In the genomic region with DNA sequence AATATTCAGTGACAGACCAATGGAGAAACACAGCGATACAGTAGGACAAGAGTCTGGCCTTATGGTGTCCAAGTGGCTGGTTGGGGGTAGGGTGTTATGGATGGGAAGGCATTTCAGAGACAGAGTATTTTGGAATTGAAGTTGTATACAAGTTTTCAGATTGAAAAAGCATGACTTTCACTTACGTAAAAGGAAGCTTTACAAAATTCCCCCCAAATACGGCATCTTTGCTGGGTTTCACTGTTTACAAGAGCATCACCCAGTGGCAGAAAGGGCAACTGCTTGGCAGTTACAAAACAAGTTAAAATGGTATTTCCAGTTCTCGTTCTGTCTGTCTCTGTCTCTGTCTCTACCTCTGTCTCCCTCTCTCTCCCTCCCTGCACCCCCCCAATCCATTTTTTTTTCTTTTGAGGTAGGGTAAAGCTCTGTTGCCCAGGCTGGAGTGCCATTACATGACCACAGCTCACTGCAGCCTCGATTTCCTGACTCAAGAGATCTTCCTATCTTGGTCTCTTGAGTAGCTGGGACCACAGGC, we compare ENCODE assay signal across 8 cellular contexts.
DNase-seq lines count a peak whose midpoint lies in the region; ATAC-seq and TF ChIP-seq lines count a peak whose summit lies in the region.

No MANE protein-coding gene starts in this region.

- H3K9me3 ChIP-seq in A673 (ENCODE audit: low read depth, low read length, poor library complexity, severe bottlenecking) (no peaks in the 10 kb centered on the region), HEK293 (ENCODE audit: control insufficient read depth, insufficient read depth, low read depth, low read length) (no peaks in the 10 kb centered on the region), adrenal gland (replicated peaks in 1 of 3) (no peaks in the 10 kb centered on the region), lower lobe of right lung (no peaks in the 10 kb centered on the region)

- ATAC-seq in lower lobe of right lung, result peak in 1 of 2 donors; percentile 37
- no peak for ATAC-seq in HG02623 (IDR thresholded peaks at IDR 0.05; ENCODE audit: unreplicated experiment)

- TF ChIP-seq POLR2A in adrenal gland (IDR thresholded peaks at IDR 0.05), result no peak

- H3K27me3 ChIP-seq in A673 (replicated peaks; ENCODE audit: insufficient read depth, low read depth, low read length, poor library complexity), result no peaks in the 10 kb centered on the region
- no peaks in the 10 kb centered on the region for H3K27me3 ChIP-seq in adrenal gland
- no peaks in the 10 kb centered on the region for H3K27me3 ChIP-seq in lower lobe of right lung (ENCODE audit: low read depth)

- intact Hi-C loops in A673 (cut with micrococcal nuclease; ENCODE audit: unreplicated experiment), result no loop called here
- intact Hi-C loops in adrenal gland (cut with DNase I), result no loop called here
- intact Hi-C loops in lower lobe of right lung (cut with DNase I), result no loop called here

- TF ChIP-seq CTCF in A673 (conservative IDR thresholded peaks at IDR 0.05; ENCODE audit: low read depth, low read length) (peak; percentile 76), GM12872 (IDR thresholded peaks at IDR 0.05; ENCODE audit: insufficient read depth, low read depth, low read length) (peak; percentile 97), HEK293 (tag by site-specific recombination; IDR thresholded peaks at IDR 0.05) (peak; percentile 16; the same call in 1 of the 2 replicates), adrenal gland (IDR thresholded peaks at IDR 0.05) (peak; percentile 68 to 80 (median 73)), lower lobe of right lung (IDR thresholded peaks at IDR 0.05) (peak; percentile 55)

- no TSS peak for BruUV-seq in A673 (replicated peaks; lab: Mats Ljungman, UMichigan)

- CTCF ChIA-PET in A673 (lab: Charles Lee) (interaction anchor here (0.7 to 0.9 kb wide), 2 partner anchors 11 to 351 kb away, joined by 3 to 5 read pairs; no protein-coding TSS in a partner anchor), HEK293 (lab: Yijun Ruan, JAX) (interaction anchor here (0.6 to 4.3 kb wide), 11 partner anchors 11 to 655 kb away, joined by 3 to 25 read pairs (median 3); no protein-coding TSS in a partner anchor)

- no peak overlapping the region for H3K27ac ChIP-seq in A673 (ENCODE audit: low read depth, low read length, poor library complexity, severe bottlenecking)
- H3K27ac ChIP-seq in HEK293 (ENCODE audit: extremely low read depth, low read depth, low read length), result no peak overlapping the region
- H3K27ac ChIP-seq in adrenal gland, result no peak overlapping the region
- H3K27ac ChIP-seq in lower lobe of right lung, result no peak overlapping the region

- DNase-seq in A673 (ENCODE audit: low spot score) (peak; percentile 42), MV-4-11 (lab: John Stamatoyannopoulos, UW) (peak; percentile 78), adrenal gland (peak in 6 of 7 donors; percentile 35 to 62 (median 50)), lower lobe of right lung (no peak)
- no peak for DNase-seq in central memory CD4-positive, alpha-beta T cell

- no peaks in the 10 kb centered on the region for H3K36me3 ChIP-seq in A673 (ENCODE audit: insufficient read depth, low read length, poor library complexity, severe bottlenecking)
- peaks cover 0 to 47% of the 10 kb centered on the region in 2 experiments; a peak in 2 of 3 replicates for H3K36me3 ChIP-seq in HEK293 (ENCODE audit: control insufficient read depth in 2 of 2, insufficient read depth in 1 of 2, low read length in 2 of 2)
- no peaks in the 10 kb centered on the region for H3K36me3 ChIP-seq in adrenal gland (replicated peaks in 1 of 2)
- peaks cover 4% of the 10 kb centered on the region for H3K36me3 ChIP-seq in lower lobe of right lung

- H3K4me3 ChIP-seq in A673 (ENCODE audit: low read depth, low read length, poor library complexity, severe bottlenecking) (no peak overlapping the region), HEK293 (ENCODE audit: low read depth, low read length) (no peak overlapping the region), adrenal gland (no peak overlapping the region), lower lobe of right lung (no peak overlapping the region)

- H3K4me1 ChIP-seq in A673 (ENCODE audit: insufficient read depth, low read length, poor library complexity, severe bottlenecking) (no peaks in the 10 kb centered on the region), HEK293 (ENCODE audit: control insufficient read depth, insufficient read depth, low read length) (no peaks in the 10 kb centered on the region), adrenal gland (replicated peaks in 1 of 2) (peaks cover 4 to 13% of the 10 kb centered on the region in 2 donors), lower lobe of right lung (no peaks in the 10 kb centered on the region)

- 38 to 44% (median 39%) methylated on average over 5 of the region's 5 CpGs for WGBS in adrenal gland, 4 donors

- POLR2A ChIA-PET in A673 (lab: Charles Lee; ENCODE audit: low non-redundant PET), result no interaction called here
- POLR2A ChIA-PET in HEK293 (lab: Yijun Ruan, JAX), result no interaction called here

TF ChIP-seq in HEK293, 187 proteins besides CTCF, POLR2A, EP300 and RAD21:
- peak; percentile 7; the same call in 1 of the 2 replicates for TF ChIP-seq ZNF654 (tag by site-specific recombination; IDR thresholded peaks at IDR 0.05; ENCODE audit: low read depth)
- no peak for TF ChIP-seq ZNF792 (tag by site-specific recombination; IDR thresholded peaks at IDR 0.05)

Comparison
In these comparisons a context has a peak if more than half of its experiments do, and no peak if none do; other contexts are left out.
1. DNase-seq: peak in A673 (single experiment), MV-4-11 (single experiment) and adrenal gland (6 of 7); none in lower lobe of right lung (single experiment) and central memory CD4-positive, alpha-beta T cell (single experiment).
2. CTCF ChIP-seq: peak in every context shown above with its lines; median percentile 97 in GM12872; 76 in A673; 73 in adrenal gland; 55 in lower lobe of right lung; 16 in HEK293.